ENCODE assay signal across 9 cellular contexts in the genomic region with DNA sequence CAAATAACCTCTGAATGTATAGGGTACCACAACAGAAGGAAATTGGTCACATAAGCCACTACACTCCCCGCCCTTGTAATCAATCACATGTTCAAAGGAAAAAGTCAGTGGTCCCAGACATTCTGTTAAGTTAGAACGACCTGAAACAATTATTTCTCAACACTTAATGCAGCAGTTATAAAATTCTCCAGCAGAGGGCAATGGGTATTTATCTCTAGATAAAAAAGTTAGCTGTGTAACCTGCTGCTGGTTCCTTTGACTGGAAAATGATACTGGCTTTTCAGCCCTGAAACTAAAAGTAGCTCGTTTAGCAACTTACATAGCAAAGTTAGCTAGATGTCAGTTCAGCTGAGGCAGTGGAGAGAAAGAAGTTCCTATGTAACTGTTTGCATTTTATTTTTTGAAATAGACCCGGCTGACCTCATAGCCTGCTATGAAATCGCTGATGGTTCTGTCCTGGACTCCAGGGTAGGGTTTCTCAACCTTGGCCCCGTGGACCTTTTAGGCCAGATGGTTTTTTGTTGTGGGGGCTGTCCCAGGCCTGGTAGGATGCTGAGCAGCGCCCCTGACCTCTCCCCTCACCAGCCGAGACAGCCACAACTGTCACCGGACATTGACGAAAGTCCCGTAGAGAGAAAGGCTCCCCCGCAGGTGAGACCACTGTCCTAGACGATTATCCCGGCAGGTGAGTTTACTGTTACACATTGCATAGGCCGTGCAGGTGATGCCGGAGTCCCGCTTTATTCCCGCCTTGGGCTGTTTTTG. TPM values are rescaled to one million over a fixed set of nuclear protein-coding genes. Genes with fewer than 3 reads are reported as not detected.
DNase-seq lines count a peak whose midpoint lies in the region; ATAC-seq and TF ChIP-seq lines count a peak whose summit lies in the region.
"Had no signal": no experiment of that assay in that cellular context is flagged by ENCODE, and none has a peak within 500 bp of the region (broad histone marks: within the 10 kb centered on the region; RNA-seq: fewer than 3 reads in every experiment).

No MANE protein-coding gene starts in this region.

- peak; percentile 23 to 66 (median 44) for TF ChIP-seq CTCF in ascending aorta (IDR thresholded peaks at IDR 0.05)

- H3K27me3 ChIP-seq in ascending aorta, result no peaks in the 10 kb centered on the region

- H3K4me3 ChIP-seq in ascending aorta, result no peak overlapping the region

- no peak overlapping the region for H3K4me3 Mint-ChIP-seq in immature natural killer cell
- H3K4me3 Mint-ChIP-seq: activated naive CD4-positive, alpha-beta T cell treated with anti-CD3 and anti-CD28 coated beads, Interleukin-2, amount 50 U/mL, for 24 hours had no signal

- H3K9me3 ChIP-seq in ascending aorta, result no peaks in the 10 kb centered on the region

- ATAC-seq in GM21723 (IDR thresholded peaks at IDR 0.05; ENCODE audit: unreplicated experiment), result peak; percentile 68
- no peak for ATAC-seq in HG02642 (IDR thresholded peaks at IDR 0.05; ENCODE audit: poor library complexity, unreplicated experiment)

- intact Hi-C loops in ascending aorta (cut with DNase I), result loop anchor here (5.0 kb wide), 1 partner anchor 204 kb away; no protein-coding TSS in a partner anchor

- no peaks in the 10 kb centered on the region for H3K36me3 ChIP-seq in ascending aorta

- no peaks in the 10 kb centered on the region for H3K9me3 Mint-ChIP-seq in immature natural killer cell
- H3K9me3 Mint-ChIP-seq: activated naive CD4-positive, alpha-beta T cell treated with anti-CD3 and anti-CD28 coated beads, Interleukin-2, amount 50 U/mL, for 24 hours had no signal

- H3K27ac ChIP-seq in ascending aorta, result no peak overlapping the region

- H3K27me3 Mint-ChIP-seq in immature natural killer cell (ENCODE audit: low read depth in 3 of 3), result peaks cover 1 to 7% (median 6%) of the 10 kb centered on the region in 3 donors
- H3K27me3 Mint-ChIP-seq: activated naive CD4-positive, alpha-beta T cell treated with anti-CD3 and anti-CD28 coated beads, Interleukin-2, amount 50 U/mL, for 24 hours had no signal

- no peaks in the 10 kb centered on the region for H3K4me1 Mint-ChIP-seq in immature natural killer cell
- H3K4me1 Mint-ChIP-seq: activated naive CD4-positive, alpha-beta T cell treated with anti-CD3 and anti-CD28 coated beads, Interleukin-2, amount 50 U/mL, for 24 hours had no signal

- DNase-seq in NCI-H2029 treated with DMSO at 0.1 percent for 48 hours (lab: John Stamatoyannopoulos, UW) (peak; percentile 2), NCI-H2029 (lab: John Stamatoyannopoulos, UW) (no peak), NCI-H2107 treated with DMSO at 0.1 percent for 48 hours (lab: John Stamatoyannopoulos, UW; ENCODE audit: unreplicated experiment) (peak; percentile 47), ascending aorta (ENCODE audit: low spot score in 2 of 2) (no peak), immature natural killer cell (peak in 2 of 3 donors; percentile 15 to 32), superior temporal gyrus (ENCODE audit: extremely low spot score) (peak; percentile 81)

- H3K4me1 ChIP-seq in ascending aorta, result no peaks in the 10 kb centered on the region

- H3K36me3 Mint-ChIP-seq in immature natural killer cell, result no peaks in the 10 kb centered on the region
- H3K36me3 Mint-ChIP-seq: activated naive CD4-positive, alpha-beta T cell treated with anti-CD3 and anti-CD28 coated beads, Interleukin-2, amount 50 U/mL, for 24 hours had no signal

- H3K27ac Mint-ChIP-seq in immature natural killer cell, result no peak overlapping the region
- H3K27ac Mint-ChIP-seq: activated naive CD4-positive, alpha-beta T cell treated with anti-CD3 and anti-CD28 coated beads, Interleukin-2, amount 50 U/mL, for 24 hours had no signal

RNA-seq across cellular contexts. Expression of a gene that starts 40.2 kb away (rescaled TPM):
- total RNA-seq in ascending aorta, result 4.8 TPM
- under 1 TPM in 1 of 3 donors, not detected in 2; 0.50 TPM for polyA plus RNA-seq in immature natural killer cell

RNA-seq across cellular contexts. Expression of a gene that starts 40.8 kb away (rescaled TPM):
- 12.2 TPM for total RNA-seq in ascending aorta
- under 1 TPM; 0.58 to 0.77 (median 0.71) TPM for polyA plus RNA-seq in immature natural killer cell

Comparison
In these comparisons a context has a peak if more than half of its experiments do, and no peak if none do; other contexts are left out.
1. DNase-seq: peak in NCI-H2029 treated with DMSO at 0.1 percent for 48 hours (single experiment), NCI-H2107 treated with DMSO at 0.1 percent for 48 hours (single experiment), immature natural killer cell (2 of 3) and superior temporal gyrus (single experiment); none in NCI-H2029 (single experiment) and ascending aorta (0 of 2).